Comparison of ENCODE assay signal across 16 cellular contexts in genomic region chr1:10057744-10058294, GRCh38. TPM values are rescaled to one million over a fixed set of nuclear protein-coding genes. Genes with fewer than 3 reads are reported as not detected.
DNase-seq lines count a peak whose midpoint lies in the region; ATAC-seq and TF ChIP-seq lines count a peak whose summit lies in the region.
"Had no signal": no experiment of that assay in that cellular context is flagged by ENCODE, and none has a peak within 500 bp of the region (broad histone marks: within the 10 kb centered on the region; RNA-seq: fewer than 3 reads in every experiment).

No MANE protein-coding gene starts in this region.

- WGBS in trophoblast cell (ENCODE audit: extremely low coverage, insufficient coverage, insufficient read length), result no CpG with 5 or more reads among the region's 5 CpGs
- 70 to 79% methylated on average over 5 of the region's 5 CpGs for WGBS in testis, 2 donors

- H3K27ac ChIP-seq in epithelial cell of prostate (peak overlapping the region; percentile 36), trophoblast cell (ENCODE audit: low read depth, low read length) (no peak overlapping the region), testis (no peak overlapping the region)
- H3K27ac ChIP-seq: Peyer's patch had no signal

- H4K8ac ChIP-seq in trophoblast cell (ENCODE audit: low read depth, low read length), result peak overlapping the region; percentile 29

- H3K4ac ChIP-seq in trophoblast cell (ENCODE audit: low read depth, low read length), result peak overlapping the region; percentile 73

- H3K9ac ChIP-seq in trophoblast cell (ENCODE audit: low read length), result no peak overlapping the region

- peak overlapping the region; percentile 68 for H2BK120ac ChIP-seq in trophoblast cell (ENCODE audit: insufficient read depth, low read length, poor library complexity)

- H3K9me3 ChIP-seq in trophoblast cell (ENCODE audit: insufficient read depth, low read depth, low read length), result peaks cover 2% of the 10 kb centered on the region
- H3K9me3 ChIP-seq in testis, result no peaks in the 10 kb centered on the region
- H3K9me3 ChIP-seq: Caco-2, Peyer's patch had no signal

- H3K18ac ChIP-seq in trophoblast cell (ENCODE audit: low read length), result peak overlapping the region; percentile 46

- H3K4me1 ChIP-seq in trophoblast cell (ENCODE audit: control insufficient read depth in 1 of 2, insufficient read depth in 2 of 2, low read length in 2 of 2) (peaks cover 20 to 23% of the 10 kb centered on the region in 2 experiments), testis (peaks cover 8% of the 10 kb centered on the region)

- H3K4me2 ChIP-seq in trophoblast cell (ENCODE audit: low read length), result no peak overlapping the region

- no peaks in the 10 kb centered on the region for H3K27me3 ChIP-seq in trophoblast cell (ENCODE audit: insufficient read depth, low read length)
- no peaks in the 10 kb centered on the region for H3K27me3 ChIP-seq in testis
- H3K27me3 ChIP-seq: Peyer's patch had no signal

- H2AFZ ChIP-seq in trophoblast cell (ENCODE audit: insufficient read depth, low read length, poor library complexity), result no peak overlapping the region

- intact Hi-C loops in left ventricle myocardium superior (cut with micrococcal nuclease), result no loop called here
- intact Hi-C loops in Right ventricle myocardium superior (cut with DNase I), result loop anchor here (10.0 kb wide), 1 partner anchor 47 kb away; no protein-coding TSS in a partner anchor
- intact Hi-C loops in testis (cut with DNase I; ENCODE audit: low total_unique reads), result no loop called here

- DNase-seq in left ventricle myocardium superior, result no peak
- DNase-seq in Right ventricle myocardium superior, result no peak
- DNase-seq in epithelial cell of prostate (ENCODE audit: low read depth, low spot score), result no peak
- DNase-seq in trophoblast cell, result peak in 1 of 2 donors; percentile 25
- DNase-seq in testis, result no peak
- no peak for DNase-seq in DMS53 treated with DMSO at 0.1 percent for 48 hours (lab: John Stamatoyannopoulos, UW; ENCODE audit: unreplicated experiment)
- DNase-seq: activated CD4-positive, CD25-positive, alpha-beta regulatory T cell treated with anti-CD3 and anti-CD28 coated beads, Interleukin-2, amount 50 U/mL, for 72 hours; activated naive CD4-positive, alpha-beta T cell; Caco-2; effector memory CD4-positive, alpha-beta T cell; NCI-H774; Peyer's patch; stimulated activated CD4-positive, alpha-beta T cell treated with anti-CD3 and anti-CD28 coated beads, Interleukin-4, amount 100 ng/mL, for 1 hour; stimulated activated CD8-positive, alpha-beta memory T cell treated with anti-CD3 and anti-CD28 coated beads, Interleukin-4, amount 100 ng/mL, for 48 hours had no signal

- TF ChIP-seq POLR2A in testis (IDR thresholded peaks at IDR 0.05), result no peak

- H3K14ac ChIP-seq in trophoblast cell (ENCODE audit: low read length), result peak overlapping the region; percentile 53

- peaks cover 0 to 3% of the 10 kb centered on the region in 2 experiments for H3K36me3 ChIP-seq in trophoblast cell (ENCODE audit: control insufficient read depth in 1 of 2, insufficient read depth in 2 of 2, low read length in 2 of 2)
- no peaks in the 10 kb centered on the region for H3K36me3 ChIP-seq in testis (ENCODE audit: low read depth, missing control alignments)
- H3K36me3 ChIP-seq: Peyer's patch had no signal

- H4K91ac ChIP-seq in trophoblast cell (ENCODE audit: low read depth, low read length), result peak overlapping the region; percentile 66

- peaks cover 11% of the 10 kb centered on the region for H3K79me1 ChIP-seq in trophoblast cell (ENCODE audit: low read length)

- peaks cover 12% of the 10 kb centered on the region for H3K79me2 ChIP-seq in trophoblast cell (ENCODE audit: control insufficient read depth, insufficient read depth, low read length, poor library complexity)

- peak overlapping the region; percentile 19 for H2BK5ac ChIP-seq in trophoblast cell (ENCODE audit: low read depth, low read length, poor library complexity)

- ATAC-seq in left ventricle myocardium superior (peak; percentile 32), Right ventricle myocardium superior (ENCODE audit: poor library complexity) (no peak), HG02981 (IDR thresholded peaks at IDR 0.05; ENCODE audit: unreplicated experiment) (no peak), GM21423 (IDR thresholded peaks at IDR 0.05; ENCODE audit: unreplicated experiment) (no peak)

- H3K23ac ChIP-seq in trophoblast cell (ENCODE audit: low read length), result no peak overlapping the region

- no peak overlapping the region for H2AK5ac ChIP-seq in trophoblast cell (ENCODE audit: low read length)

- H2BK12ac ChIP-seq in trophoblast cell (ENCODE audit: low read length), result peak overlapping the region; percentile 65

- no peak overlapping the region for H4K12ac ChIP-seq in trophoblast cell (ENCODE audit: low read depth, low read length)

- TF ChIP-seq CTCF in testis (IDR thresholded peaks at IDR 0.05), result no peak

- H3K4me3 ChIP-seq in trophoblast cell (ENCODE audit: low read depth, low read length) (no peak overlapping the region), testis (no peak overlapping the region)
- H3K4me3 ChIP-seq: Peyer's patch had no signal

RNA-seq across cellular contexts. Expression of gene UBE4B, which starts 25.1 kb away (rescaled TPM):
- total RNA-seq in left ventricle myocardium superior (78.4 TPM), Right ventricle myocardium superior (74.3 TPM), testis (10 to 100 TPM; 62.0 to 63.3 TPM)
- polyA plus RNA-seq in trophoblast cell (2013), result 43.2 and 44.4 TPM in 2 replicates
- polyA plus RNA-seq in testis (ENCODE audit: insufficient read depth, low read depth, low replicate concordance), result 26.1 TPM
